25 cellular contexts compared by ENCODE assay signal in the genomic region with DNA sequence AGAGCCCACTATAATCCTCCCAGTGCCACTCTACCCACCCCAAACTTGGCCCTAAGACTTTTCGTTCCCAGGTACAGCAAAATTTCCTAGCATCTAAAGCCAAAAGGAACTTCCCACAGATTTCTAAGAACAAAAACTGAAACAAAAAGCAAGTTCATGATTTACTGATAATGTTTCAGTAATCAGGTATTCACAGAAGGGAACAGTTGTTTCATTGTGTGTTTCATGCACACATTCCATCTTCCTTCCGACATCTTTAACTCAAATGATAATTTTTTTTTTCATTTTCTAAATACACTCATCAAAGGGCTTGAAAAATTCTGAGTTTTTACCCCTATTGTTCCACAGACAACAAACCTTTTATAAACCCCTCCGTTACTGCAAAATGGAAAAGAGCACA. TPM values are rescaled to one million over a fixed set of nuclear protein-coding genes. Genes with fewer than 3 reads are reported as not detected.
"Had no signal": no experiment of that assay in that cellular context is flagged by ENCODE, and none has a peak within 500 bp of the region (broad histone marks: within the 10 kb centered on the region; RNA-seq: fewer than 3 reads in every experiment).

No MANE protein-coding gene starts in this region.

- H3K27me3 ChIP-seq: colonic mucosa, gastroesophageal sphincter, spleen, thyroid gland, upper lobe of right lung had no signal

- DNase-seq: activated CD4-positive, CD25-positive, alpha-beta regulatory T cell; activated CD8-positive, alpha-beta memory T cell treated with anti-CD3 and anti-CD28 coated beads, Interleukin-2, amount 50 U/mL, for 48 hours; activated gamma-delta T cell; activated T-cell treated with anti-CD3 and anti-CD28 coated beads, Interleukin-2, amount 50 U/mL, for 48 hours; amygdala; colonic mucosa; esophagus squamous epithelium; head of caudate nucleus; hypothalamus; left ventricle myocardium inferior; naive thymus-derived CD4-positive, alpha-beta T cell; retina; spleen; stimulated activated CD4-positive, alpha-beta T cell treated with anti-CD3 and anti-CD28 coated beads, Interleukin-4, amount 100 ng/mL, for 1 hour; stimulated activated naive CD4-positive, alpha-beta T cell; T1000; thyroid gland; upper lobe of right lung had no signal

- H3K9me3 ChIP-seq: colonic mucosa, esophagus squamous epithelium, gastroesophageal sphincter, left ventricle myocardium inferior, spleen, thyroid gland, upper lobe of right lung had no signal

- H3K27ac ChIP-seq: colonic mucosa, esophagus squamous epithelium, gastroesophageal sphincter, left ventricle myocardium inferior, SK-N-MC, spleen, thyroid gland, upper lobe of right lung had no signal

- H3K4me3 ChIP-seq: colonic mucosa, esophagus squamous epithelium, gastroesophageal sphincter, left ventricle myocardium inferior, SK-N-MC, spleen, thyroid gland, upper lobe of right lung had no signal

- H3K27me3 Mint-ChIP-seq: activated naive CD8-positive, alpha-beta T cell had no signal

- H3K4me1 ChIP-seq: colonic mucosa, esophagus squamous epithelium, gastroesophageal sphincter, left ventricle myocardium inferior, spleen, thyroid gland, upper lobe of right lung had no signal

- H3K27ac Mint-ChIP-seq: activated naive CD8-positive, alpha-beta T cell; progenitor cell of endocrine pancreas had no signal

- H3K36me3 ChIP-seq: colonic mucosa, esophagus squamous epithelium, gastroesophageal sphincter, left ventricle myocardium inferior, spleen, thyroid gland, upper lobe of right lung had no signal

- H3K4me3 Mint-ChIP-seq: activated naive CD8-positive, alpha-beta T cell had no signal

- H3K36me3 Mint-ChIP-seq: activated naive CD8-positive, alpha-beta T cell had no signal

- ATAC-seq: gastroesophageal sphincter had no signal

RNA-seq across cellular contexts. Expression of a gene that starts 6.0 kb away (rescaled TPM):
- total RNA-seq: bronchial epithelial cell; colonic mucosa; esophagus squamous epithelium; gastroesophageal sphincter; left ventricle myocardium inferior; lung microvascular endothelial cell; naive thymus-derived CD4-positive, alpha-beta T cell; subcutaneous adipose tissue; thyroid gland; upper lobe of right lung had no signal
- polyA plus RNA-seq: naive thymus-derived CD4-positive, alpha-beta T cell had no signal
